Comparison of ENCODE assay signal across 8 cellular contexts in genomic region chr2:211367711-211368110, GRCh38.
A peak's percentile ranks its signal among the peaks of the same experiment; 100 is the strongest.
DNase-seq lines count a peak whose midpoint lies in the region; ATAC-seq and TF ChIP-seq lines count a peak whose summit lies in the region.

No MANE protein-coding gene starts in this region.

- peak; percentile 95 for DNase-seq in epithelial cell of proximal tubule (ENCODE audit: low read depth)
- DNase-seq in NCI-H748 (lab: John Stamatoyannopoulos, UW; ENCODE audit: unreplicated experiment): no peak
- DNase-seq in SW 1271 (lab: John Stamatoyannopoulos, UW): no peak
- no peak for DNase-seq in iPS-NIHi11 (ENCODE audit: low spot score)
- no peak for DNase-seq in uterus

- peak overlapping the region; percentile 32 for H3K4me3 ChIP-seq in epithelial cell of proximal tubule (ENCODE audit: low read depth, low read length)
- H3K4me3 ChIP-seq in uterus: no peak overlapping the region

- H3K4me1 ChIP-seq in uterus: no peaks in the 10 kb centered on the region

- no peaks in the 10 kb centered on the region for H3K27me3 ChIP-seq in uterus

- no peak for TF ChIP-seq CTCF in epithelial cell of proximal tubule (conservative IDR thresholded peaks at IDR 0.05; ENCODE audit: low read depth, low read length)
- TF ChIP-seq CTCF in uterus (IDR thresholded peaks at IDR 0.05): no peak

- intact Hi-C loops in uterus (cut with DNase I; ENCODE audit: low total_unique reads): no loop called here

- no peaks in the 10 kb centered on the region for H3K9me3 ChIP-seq in uterus

- H3K27ac ChIP-seq in uterus: no peak overlapping the region

- ATAC-seq in GM18517 (IDR thresholded peaks at IDR 0.05; ENCODE audit: unreplicated experiment) (peak; percentile 94), GM21619 (IDR thresholded peaks at IDR 0.05; ENCODE audit: unreplicated experiment) (peak; percentile 98), HG03460 (IDR thresholded peaks at IDR 0.05; ENCODE audit: unreplicated experiment) (peak; percentile 96)

- TF ChIP-seq POLR2A in uterus (IDR thresholded peaks at IDR 0.05): no peak

- H3K36me3 ChIP-seq in uterus: no peaks in the 10 kb centered on the region
